8 cellular contexts compared by ENCODE assay signal in the genomic region with DNA sequence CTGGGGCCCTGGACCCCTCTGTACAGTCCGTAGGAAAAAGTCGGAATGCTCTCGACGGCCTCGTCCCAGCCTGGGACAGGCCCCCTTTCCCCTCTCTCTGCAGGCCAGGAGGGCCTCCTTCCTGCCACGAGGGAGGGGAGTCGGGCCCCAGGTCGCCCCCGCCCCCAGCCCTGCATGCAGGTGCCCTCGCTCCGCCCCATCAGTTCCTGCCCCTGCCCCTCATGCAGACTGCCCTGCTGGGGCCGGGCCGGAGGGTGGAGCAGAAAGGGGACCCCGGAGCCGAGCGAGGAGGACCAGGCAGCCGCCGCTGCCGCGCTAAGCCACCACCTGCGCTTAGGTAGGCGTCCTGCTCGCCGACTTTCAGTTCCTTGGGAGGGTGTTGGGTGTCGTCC. TPM values are rescaled to one million over a fixed set of nuclear protein-coding genes. Genes with fewer than 3 reads are reported as not detected.
DNase-seq lines count a peak whose midpoint lies in the region; ATAC-seq and TF ChIP-seq lines count a peak whose summit lies in the region.
"Had no signal": no experiment of that assay in that cellular context is flagged by ENCODE, and none has a peak within 500 bp of the region (broad histone marks: within the 10 kb centered on the region; RNA-seq: fewer than 3 reads in every experiment).

No MANE protein-coding gene starts in this region.

- H3K9me3 Mint-ChIP-seq in stimulated activated memory B cell treated with anti-CD40 and anti-IgM and Interleukin-4, amounts not matched to agents 10 μg/mL and 1 μg/mL and 100 μg/mL, for 72 hours, result no peaks in the 10 kb centered on the region
- H3K9me3 Mint-ChIP-seq: nephron had no signal

- H3K27me3 Mint-ChIP-seq in stimulated activated memory B cell treated with anti-CD40 and anti-IgM and Interleukin-4, amounts not matched to agents 10 μg/mL and 1 μg/mL and 100 μg/mL, for 72 hours, result no peaks in the 10 kb centered on the region

- H3K36me3 ChIP-seq in right atrium auricular region, result peaks cover 6% of the 10 kb centered on the region

- no peaks in the 10 kb centered on the region for H3K27me3 ChIP-seq in right atrium auricular region

- peak overlapping the region; percentile 84 to 85 for H3K27ac ChIP-seq in right atrium auricular region

- H3K9me3 ChIP-seq in right atrium auricular region, result no peaks in the 10 kb centered on the region

- TF ChIP-seq CTCF in GM20000 (IDR thresholded peaks at IDR 0.05; ENCODE audit: extremely low read depth, missing control alignments) (no peak), right atrium auricular region (IDR thresholded peaks at IDR 0.05) (no peak)

- peaks cover 16% of the 10 kb centered on the region for H3K36me3 Mint-ChIP-seq in stimulated activated memory B cell treated with anti-CD40 and anti-IgM and Interleukin-4, amounts not matched to agents 10 μg/mL and 1 μg/mL and 100 μg/mL, for 72 hours

- peak; percentile 45 for ATAC-seq in stimulated activated memory B cell treated with anti-CD40 and anti-IgM and Interleukin-4, amounts not matched to agents 10 μg/mL and 1 μg/mL and 100 μg/mL, for 72 hours
- no peak for ATAC-seq in HG02970 (IDR thresholded peaks at IDR 0.05; ENCODE audit: low FRiP score, unreplicated experiment)

- H3K4me3 ChIP-seq in right atrium auricular region, result peak overlapping the region in 1 of 2 donors; percentile 50

- H3K4me1 Mint-ChIP-seq in stimulated activated memory B cell treated with anti-CD40 and anti-IgM and Interleukin-4, amounts not matched to agents 10 μg/mL and 1 μg/mL and 100 μg/mL, for 72 hours, result peaks cover 58% of the 10 kb centered on the region

- H3K4me3 Mint-ChIP-seq in stimulated activated memory B cell treated with anti-CD40 and anti-IgM and Interleukin-4, amounts not matched to agents 10 μg/mL and 1 μg/mL and 100 μg/mL, for 72 hours, result peak overlapping the region; percentile 91

- peak overlapping the region; percentile 92 for H3K27ac Mint-ChIP-seq in stimulated activated memory B cell treated with anti-CD40 and anti-IgM and Interleukin-4, amounts not matched to agents 10 μg/mL and 1 μg/mL and 100 μg/mL, for 72 hours

- DNase-seq in GM20000 (ENCODE audit: low spot score) (peak; percentile 69), NCI-H69 (lab: John Stamatoyannopoulos, UW) (peak; percentile 58), right atrium auricular region (ENCODE audit: low spot score) (no peak), GF-D8 (lab: John Stamatoyannopoulos, UW) (no peak), LoVo (ENCODE audit: low spot score) (no peak)

- peaks cover 0 to 91% of the 10 kb centered on the region in 2 donors for H3K4me1 ChIP-seq in right atrium auricular region

RNA-seq across cellular contexts. Expression of gene LYL1, which starts 7.3 kb away (rescaled TPM):
- total RNA-seq in right atrium auricular region, result 10 to 100 TPM; 10.2 to 15.3 TPM

RNA-seq across cellular contexts. Expression of gene TRMT1, which starts 21.2 kb away (rescaled TPM):
- 10 to 100 TPM; 13.6 to 15.0 TPM for total RNA-seq in right atrium auricular region

RNA-seq across cellular contexts. Expression of gene NACC1, which starts 22.7 kb away (rescaled TPM):
- 10 to 100 TPM; 25.4 to 27.3 TPM for total RNA-seq in right atrium auricular region

RNA-seq across cellular contexts. Expression of gene STX10, which starts 54.8 kb away (rescaled TPM):
- total RNA-seq in right atrium auricular region, result 10 to 100 TPM; 33.1 to 39.2 TPM

RNA-seq across cellular contexts. Expression of gene IER2, which starts 54.8 kb away (rescaled TPM):
- total RNA-seq in right atrium auricular region, result 100 to 1,000 TPM in 1 of 2 donors, 10 to 100 TPM in 1; 35.4 to 139 TPM

Comparison
In these comparisons a context has a peak if more than half of its experiments do, and no peak if none do; other contexts are left out.
1. DNase-seq: peak in GM20000 (single experiment) and NCI-H69 (single experiment); none in right atrium auricular region (single experiment), GF-D8 (single experiment) and LoVo (single experiment).